ENCODE assay signal across 1 cellular context in the genomic region with DNA sequence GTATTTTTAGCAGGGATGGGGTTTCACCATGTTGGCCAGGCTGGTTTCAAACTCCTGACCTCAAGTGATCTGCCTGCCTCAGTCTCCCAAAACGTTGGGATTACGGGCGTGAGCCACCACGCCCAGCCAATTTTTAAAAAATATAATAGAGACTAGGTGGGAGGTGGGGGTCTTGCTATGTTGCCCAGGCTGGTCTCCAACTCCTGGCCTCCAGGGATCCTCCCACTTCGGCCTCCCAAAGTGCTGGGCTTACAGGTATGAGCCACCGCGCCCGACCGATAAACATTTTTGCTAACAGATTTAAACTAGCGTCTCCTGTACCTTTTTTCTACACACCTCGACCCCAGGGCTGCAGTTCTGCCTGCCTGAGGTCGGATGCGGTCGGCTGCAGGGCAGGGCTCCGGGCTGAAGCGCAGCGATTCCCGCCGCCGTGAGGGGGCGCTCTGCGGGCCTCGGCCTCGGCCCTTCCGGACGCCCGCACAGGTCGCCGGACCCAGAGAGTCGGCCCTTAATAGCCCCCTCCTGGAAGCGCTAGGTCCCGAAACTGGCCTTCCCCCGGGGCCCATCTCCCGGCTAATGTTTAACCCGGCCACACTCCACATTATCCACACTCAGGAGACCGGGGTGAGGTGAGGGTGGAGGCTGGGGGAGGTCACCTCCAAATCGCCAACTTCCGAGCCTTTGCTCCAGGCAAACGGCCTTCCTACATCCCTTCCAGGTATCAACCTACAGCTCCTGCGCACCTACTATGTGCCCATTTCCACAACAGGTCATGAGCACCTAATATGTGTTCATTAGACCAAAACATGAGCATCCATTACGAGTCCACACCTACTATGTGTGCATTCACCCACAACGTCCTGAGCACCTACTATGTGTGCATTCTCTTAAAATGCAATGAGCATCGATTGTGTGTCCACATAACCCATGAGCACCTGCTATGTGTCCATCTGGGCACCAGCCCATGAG.
TF ChIP-seq lines count a peak whose summit lies in the region.

No MANE protein-coding gene starts in this region.

TF ChIP-seq in GM12878, 131 proteins besides CTCF, POLR2A, EP300 and RAD21 (continues in another document):
- TF ChIP-seq ZNF274 (IDR thresholded peaks at IDR 0.05; ENCODE audit: insufficient read depth, insufficient read length) (no peak), RELA (IDR thresholded peaks at IDR 0.05; ENCODE audit: borderline replicate concordance, partially characterized antibody) (no peak), FOXM1 (IDR thresholded peaks at IDR 0.05; ENCODE audit: low read depth, low read length) (no peak), IKZF1 (conservative IDR thresholded peaks at IDR 0.05) (peak; percentile 90), HDAC2 (IDR thresholded peaks at IDR 0.05) (no peak), SREBF2 (IDR thresholded peaks at IDR 0.05; ENCODE audit: low read length) (no peak), ATF7 (IDR thresholded peaks at IDR 0.05; ENCODE audit: low read depth) (no peak), ATF3 (IDR thresholded peaks at IDR 0.05; ENCODE audit: borderline replicate concordance, extremely low read depth, low read depth, low read length) (no peak), RB1 (IDR thresholded peaks at IDR 0.05; ENCODE audit: borderline replicate concordance) (no peak), BCLAF1 (IDR thresholded peaks at IDR 0.05) (no peak), POLR2AphosphoS5 (IDR thresholded peaks at IDR 0.05; ENCODE audit: low read length) (no peak), BACH1 (IDR thresholded peaks at IDR 0.05; ENCODE audit: borderline replicate concordance) (no peak), TCF7 (IDR thresholded peaks at IDR 0.05; ENCODE audit: borderline replicate concordance) (no peak), JUND (IDR thresholded peaks at IDR 0.05; ENCODE audit: low read depth, low read length) (no peak), MTA2 (IDR thresholded peaks at IDR 0.05; ENCODE audit: low read depth) (peak; percentile 29; the same call in 1 of the 2 replicates), SMAD1 (IDR thresholded peaks at IDR 0.05; ENCODE audit: low read depth, partially characterized antibody) (no peak), KDM1A (IDR thresholded peaks at IDR 0.05; ENCODE audit: borderline replicate concordance) (no peak), MYB (IDR thresholded peaks at IDR 0.05; ENCODE audit: borderline replicate concordance, low read depth, low read length) (no peak), CREB1 (IDR thresholded peaks at IDR 0.05; ENCODE audit: low read depth) (no peak), SPI1 (IDR thresholded peaks at IDR 0.05; ENCODE audit: borderline replicate concordance, insufficient read depth, low read depth, low read length) (no peak), TCF12 (IDR thresholded peaks at IDR 0.05; ENCODE audit: low read depth, low read length) (no peak), IRF4 (IDR thresholded peaks at IDR 0.05; ENCODE audit: low read depth, low read length) (no peak), SIN3A (IDR thresholded peaks at IDR 0.05; ENCODE audit: low read depth, low read length) (no peak), ESRRA (IDR thresholded peaks at IDR 0.05; ENCODE audit: low read length) (no peak)
- TF ChIP-seq, protein P1, sequence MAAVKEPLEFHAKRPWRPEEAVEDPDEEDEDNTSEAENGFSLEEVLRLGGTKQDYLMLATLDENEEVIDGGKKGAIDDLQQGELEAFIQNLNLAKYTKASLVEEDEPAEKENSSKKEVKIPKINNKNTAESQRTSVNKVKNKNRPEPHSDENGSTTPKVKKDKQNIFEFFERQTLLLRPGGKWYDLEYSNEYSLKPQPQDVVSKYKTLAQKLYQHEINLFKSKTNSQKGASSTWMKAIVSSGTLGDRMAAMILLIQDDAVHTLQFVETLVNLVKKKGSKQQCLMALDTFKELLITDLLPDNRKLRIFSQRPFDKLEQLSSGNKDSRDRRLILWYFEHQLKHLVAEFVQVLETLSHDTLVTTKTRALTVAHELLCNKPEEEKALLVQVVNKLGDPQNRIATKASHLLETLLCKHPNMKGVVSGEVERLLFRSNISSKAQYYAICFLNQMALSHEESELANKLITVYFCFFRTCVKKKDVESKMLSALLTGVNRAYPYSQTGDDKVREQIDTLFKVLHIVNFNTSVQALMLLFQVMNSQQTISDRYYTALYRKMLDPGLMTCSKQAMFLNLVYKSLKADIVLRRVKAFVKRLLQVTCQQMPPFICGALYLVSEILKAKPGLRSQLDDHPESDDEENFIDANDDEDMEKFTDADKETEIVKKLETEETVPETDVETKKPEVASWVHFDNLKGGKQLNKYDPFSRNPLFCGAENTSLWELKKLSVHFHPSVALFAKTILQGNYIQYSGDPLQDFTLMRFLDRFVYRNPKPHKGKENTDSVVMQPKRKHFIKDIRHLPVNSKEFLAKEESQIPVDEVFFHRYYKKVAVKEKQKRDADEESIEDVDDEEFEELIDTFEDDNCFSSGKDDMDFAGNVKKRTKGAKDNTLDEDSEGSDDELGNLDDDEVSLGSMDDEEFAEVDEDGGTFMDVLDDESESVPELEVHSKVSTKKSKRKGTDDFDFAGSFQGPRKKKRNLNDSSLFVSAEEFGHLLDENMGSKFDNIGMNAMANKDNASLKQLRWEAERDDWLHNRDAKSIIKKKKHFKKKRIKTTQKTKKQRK (IDR thresholded peaks at IDR 0.05; ENCODE audit: low read depth, low read length): no peak
- TF ChIP-seq, protein P2, sequence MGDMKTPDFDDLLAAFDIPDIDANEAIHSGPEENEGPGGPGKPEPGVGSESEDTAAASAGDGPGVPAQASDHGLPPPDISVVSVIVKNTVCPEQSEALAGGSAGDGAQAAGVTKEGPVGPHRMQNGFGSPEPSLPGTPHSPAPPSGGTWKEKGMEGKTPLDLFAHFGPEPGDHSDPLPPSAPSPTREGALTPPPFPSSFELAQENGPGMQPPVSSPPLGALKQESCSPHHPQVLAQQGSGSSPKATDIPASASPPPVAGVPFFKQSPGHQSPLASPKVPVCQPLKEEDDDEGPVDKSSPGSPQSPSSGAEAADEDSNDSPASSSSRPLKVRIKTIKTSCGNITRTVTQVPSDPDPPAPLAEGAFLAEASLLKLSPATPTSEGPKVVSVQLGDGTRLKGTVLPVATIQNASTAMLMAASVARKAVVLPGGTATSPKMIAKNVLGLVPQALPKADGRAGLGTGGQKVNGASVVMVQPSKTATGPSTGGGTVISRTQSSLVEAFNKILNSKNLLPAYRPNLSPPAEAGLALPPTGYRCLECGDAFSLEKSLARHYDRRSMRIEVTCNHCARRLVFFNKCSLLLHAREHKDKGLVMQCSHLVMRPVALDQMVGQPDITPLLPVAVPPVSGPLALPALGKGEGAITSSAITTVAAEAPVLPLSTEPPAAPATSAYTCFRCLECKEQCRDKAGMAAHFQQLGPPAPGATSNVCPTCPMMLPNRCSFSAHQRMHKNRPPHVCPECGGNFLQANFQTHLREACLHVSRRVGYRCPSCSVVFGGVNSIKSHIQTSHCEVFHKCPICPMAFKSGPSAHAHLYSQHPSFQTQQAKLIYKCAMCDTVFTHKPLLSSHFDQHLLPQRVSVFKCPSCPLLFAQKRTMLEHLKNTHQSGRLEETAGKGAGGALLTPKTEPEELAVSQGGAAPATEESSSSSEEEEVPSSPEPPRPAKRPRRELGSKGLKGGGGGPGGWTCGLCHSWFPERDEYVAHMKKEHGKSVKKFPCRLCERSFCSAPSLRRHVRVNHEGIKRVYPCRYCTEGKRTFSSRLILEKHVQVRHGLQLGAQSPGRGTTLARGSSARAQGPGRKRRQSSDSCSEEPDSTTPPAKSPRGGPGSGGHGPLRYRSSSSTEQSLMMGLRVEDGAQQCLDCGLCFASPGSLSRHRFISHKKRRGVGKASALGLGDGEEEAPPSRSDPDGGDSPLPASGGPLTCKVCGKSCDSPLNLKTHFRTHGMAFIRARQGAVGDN (IDR thresholded peaks at IDR 0.05): no peak
- TF ChIP-seq, protein P3, sequence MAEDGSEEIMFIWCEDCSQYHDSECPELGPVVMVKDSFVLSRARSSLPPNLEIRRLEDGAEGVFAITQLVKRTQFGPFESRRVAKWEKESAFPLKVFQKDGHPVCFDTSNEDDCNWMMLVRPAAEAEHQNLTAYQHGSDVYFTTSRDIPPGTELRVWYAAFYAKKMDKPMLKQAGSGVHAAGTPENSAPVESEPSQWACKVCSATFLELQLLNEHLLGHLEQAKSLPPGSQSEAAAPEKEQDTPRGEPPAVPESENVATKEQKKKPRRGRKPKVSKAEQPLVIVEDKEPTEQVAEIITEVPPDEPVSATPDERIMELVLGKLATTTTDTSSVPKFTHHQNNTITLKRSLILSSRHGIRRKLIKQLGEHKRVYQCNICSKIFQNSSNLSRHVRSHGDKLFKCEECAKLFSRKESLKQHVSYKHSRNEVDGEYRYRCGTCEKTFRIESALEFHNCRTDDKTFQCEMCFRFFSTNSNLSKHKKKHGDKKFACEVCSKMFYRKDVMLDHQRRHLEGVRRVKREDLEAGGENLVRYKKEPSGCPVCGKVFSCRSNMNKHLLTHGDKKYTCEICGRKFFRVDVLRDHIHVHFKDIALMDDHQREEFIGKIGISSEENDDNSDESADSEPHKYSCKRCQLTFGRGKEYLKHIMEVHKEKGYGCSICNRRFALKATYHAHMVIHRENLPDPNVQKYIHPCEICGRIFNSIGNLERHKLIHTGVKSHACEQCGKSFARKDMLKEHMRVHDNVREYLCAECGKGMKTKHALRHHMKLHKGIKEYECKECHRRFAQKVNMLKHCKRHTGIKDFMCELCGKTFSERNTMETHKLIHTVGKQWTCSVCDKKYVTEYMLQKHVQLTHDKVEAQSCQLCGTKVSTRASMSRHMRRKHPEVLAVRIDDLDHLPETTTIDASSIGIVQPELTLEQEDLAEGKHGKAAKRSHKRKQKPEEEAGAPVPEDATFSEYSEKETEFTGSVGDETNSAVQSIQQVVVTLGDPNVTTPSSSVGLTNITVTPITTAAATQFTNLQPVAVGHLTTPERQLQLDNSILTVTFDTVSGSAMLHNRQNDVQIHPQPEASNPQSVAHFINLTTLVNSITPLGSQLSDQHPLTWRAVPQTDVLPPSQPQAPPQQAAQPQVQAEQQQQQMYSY (CRISPR knock-in tag; IDR thresholded peaks at IDR 0.05): no peak
- TF ChIP-seq, protein P4, sequence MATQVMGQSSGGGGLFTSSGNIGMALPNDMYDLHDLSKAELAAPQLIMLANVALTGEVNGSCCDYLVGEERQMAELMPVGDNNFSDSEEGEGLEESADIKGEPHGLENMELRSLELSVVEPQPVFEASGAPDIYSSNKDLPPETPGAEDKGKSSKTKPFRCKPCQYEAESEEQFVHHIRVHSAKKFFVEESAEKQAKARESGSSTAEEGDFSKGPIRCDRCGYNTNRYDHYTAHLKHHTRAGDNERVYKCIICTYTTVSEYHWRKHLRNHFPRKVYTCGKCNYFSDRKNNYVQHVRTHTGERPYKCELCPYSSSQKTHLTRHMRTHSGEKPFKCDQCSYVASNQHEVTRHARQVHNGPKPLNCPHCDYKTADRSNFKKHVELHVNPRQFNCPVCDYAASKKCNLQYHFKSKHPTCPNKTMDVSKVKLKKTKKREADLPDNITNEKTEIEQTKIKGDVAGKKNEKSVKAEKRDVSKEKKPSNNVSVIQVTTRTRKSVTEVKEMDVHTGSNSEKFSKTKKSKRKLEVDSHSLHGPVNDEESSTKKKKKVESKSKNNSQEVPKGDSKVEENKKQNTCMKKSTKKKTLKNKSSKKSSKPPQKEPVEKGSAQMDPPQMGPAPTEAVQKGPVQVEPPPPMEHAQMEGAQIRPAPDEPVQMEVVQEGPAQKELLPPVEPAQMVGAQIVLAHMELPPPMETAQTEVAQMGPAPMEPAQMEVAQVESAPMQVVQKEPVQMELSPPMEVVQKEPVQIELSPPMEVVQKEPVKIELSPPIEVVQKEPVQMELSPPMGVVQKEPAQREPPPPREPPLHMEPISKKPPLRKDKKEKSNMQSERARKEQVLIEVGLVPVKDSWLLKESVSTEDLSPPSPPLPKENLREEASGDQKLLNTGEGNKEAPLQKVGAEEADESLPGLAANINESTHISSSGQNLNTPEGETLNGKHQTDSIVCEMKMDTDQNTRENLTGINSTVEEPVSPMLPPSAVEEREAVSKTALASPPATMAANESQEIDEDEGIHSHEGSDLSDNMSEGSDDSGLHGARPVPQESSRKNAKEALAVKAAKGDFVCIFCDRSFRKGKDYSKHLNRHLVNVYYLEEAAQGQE (IDR thresholded peaks at IDR 0.05; ENCODE audit: low read depth, low read length): no peak
- TF ChIP-seq, protein P5, sequence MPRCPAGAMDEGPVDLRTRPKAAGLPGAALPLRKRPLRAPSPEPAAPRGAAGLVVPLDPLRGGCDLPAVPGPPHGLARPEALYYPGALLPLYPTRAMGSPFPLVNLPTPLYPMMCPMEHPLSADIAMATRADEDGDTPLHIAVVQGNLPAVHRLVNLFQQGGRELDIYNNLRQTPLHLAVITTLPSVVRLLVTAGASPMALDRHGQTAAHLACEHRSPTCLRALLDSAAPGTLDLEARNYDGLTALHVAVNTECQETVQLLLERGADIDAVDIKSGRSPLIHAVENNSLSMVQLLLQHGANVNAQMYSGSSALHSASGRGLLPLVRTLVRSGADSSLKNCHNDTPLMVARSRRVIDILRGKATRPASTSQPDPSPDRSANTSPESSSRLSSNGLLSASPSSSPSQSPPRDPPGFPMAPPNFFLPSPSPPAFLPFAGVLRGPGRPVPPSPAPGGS (IDR thresholded peaks at IDR 0.05; ENCODE audit: borderline replicate concordance, insufficient read depth, low read depth, low read length, poor library complexity, severe bottlenecking): no peak
